ENCODE assay signal across 8 cellular contexts in genomic region chr14:37985826-37986470, GRCh38.
DNase-seq lines count a peak whose midpoint lies in the region; ATAC-seq and TF ChIP-seq lines count a peak whose summit lies in the region.

No MANE protein-coding gene starts in this region.

- DNase-seq in Calu3 = peak; percentile 51
- peak; percentile 31 for DNase-seq in HEK293T (ENCODE audit: extremely low spot score)
- peak in 1 of 2 experiments; percentile 15 for DNase-seq in PC-9
- DNase-seq in activated gamma-delta T cell treated with anti-CD3 and anti-CD28 coated beads, Interleukin-2, amount 50 U/mL, for 16 hours (ENCODE audit: low read depth) = peak; percentile 12
- DNase-seq in hepatic stellate cell (ENCODE audit: low spot score) = peak; percentile 5
- DNase-seq in stimulated activated CD4-positive, alpha-beta T cell treated with anti-CD3 and anti-CD28 coated beads, Interleukin-15, amount 100 ng/mL, for 1 hour (ENCODE audit: low read depth in 1 of 2, low spot score in 1 of 2) = peak; percentile 3 to 9
- no peak for DNase-seq in T1000 (lab: John Stamatoyannopoulos, UW)
- no peak for DNase-seq in aorta

- CTCF ChIA-PET in Calu3 (lab: Charles Lee) (no interaction called here), HEK293T (lab: Yijun Ruan, JAX) (interaction anchor here (0.6 kb wide), 1 partner anchor 14 kb away, joined by 3 read pairs; no protein-coding TSS in a partner anchor), PC-9 (lab: Charles Lee) (no interaction called here)

- BruUV-seq in Calu3 (replicated peaks; lab: Mats Ljungman, UMichigan) = no TSS peak
- BruUV-seq in PC-9 (replicated peaks; lab: Mats Ljungman, UMichigan) = no TSS peak

- H3K27ac Mint-ChIP-seq in Calu3 (ENCODE audit: unreplicated experiment) = no peak overlapping the region

- H3K79me2 ChIP-seq in PC-9 (ENCODE audit: low read depth) = no peaks in the 10 kb centered on the region

- H3K4me3 ChIP-seq in PC-9 (no peak overlapping the region), aorta (ENCODE audit: low read length in 2 of 2) (no peak overlapping the region)

- no peaks in the 10 kb centered on the region for H3K4me1 ChIP-seq in PC-9 (replicated peaks; ENCODE audit: insufficient read depth)
- no peaks in the 10 kb centered on the region for H3K4me1 ChIP-seq in aorta (ENCODE audit: control insufficient read depth in 1 of 2, insufficient read depth in 2 of 2, low read length in 2 of 2)

- H4K20me1 ChIP-seq in PC-9 (ENCODE audit: insufficient read depth) = no peaks in the 10 kb centered on the region

- H3K4me1 Mint-ChIP-seq in Calu3 (ENCODE audit: low read depth, unreplicated experiment) = no peaks in the 10 kb centered on the region

- no peak for ATAC-seq in aorta (ENCODE audit: low FRiP score)

- peaks cover 12% of the 10 kb centered on the region for H3K27me3 Mint-ChIP-seq in Calu3 (ENCODE audit: unreplicated experiment)

- WGBS in aorta, 2 donors = 55 to 58% methylated on average over 2 of the region's 2 CpGs

- no peak overlapping the region for H3K27ac ChIP-seq in PC-9
- H3K27ac ChIP-seq in aorta (ENCODE audit: low read depth in 1 of 2, low read length in 2 of 2) = no peak overlapping the region

- no peak overlapping the region for H2AFZ ChIP-seq in PC-9

- no peaks in the 10 kb centered on the region for H3K36me3 Mint-ChIP-seq in Calu3 (ENCODE audit: insufficient read depth, unreplicated experiment)

- intact Hi-C loops in Calu3 (cut with micrococcal nuclease; ENCODE audit: unreplicated experiment) (loop anchor here (2.0 to 5.0 kb wide), 2 partner anchors 166 to 211 kb away; no protein-coding TSS in a partner anchor), PC-9 (cut with micrococcal nuclease; ENCODE audit: unreplicated experiment) (loop anchor here (5.0 kb wide), 1 partner anchor 211 kb away; no protein-coding TSS in a partner anchor), aorta (cut with DNase I) (loop anchor here in 1 of 2 donors (5.0 to 10.0 kb wide), 2 partner anchors 109 to 221 kb away; partner anchors contain the start of gene SSTR1)

- H3K9me3 Mint-ChIP-seq in Calu3 (ENCODE audit: low read depth, unreplicated experiment) = no peaks in the 10 kb centered on the region

- no peak overlapping the region for H3K4me3 Mint-ChIP-seq in Calu3 (ENCODE audit: low read depth, unreplicated experiment)

- H3K27me3 ChIP-seq in PC-9 (ENCODE audit: insufficient read depth, low read depth) = no peaks in the 10 kb centered on the region
- H3K27me3 ChIP-seq in aorta (ENCODE audit: control insufficient read depth in 1 of 2, insufficient read depth in 2 of 2, low read length in 1 of 2) = no peaks in the 10 kb centered on the region

- TF ChIP-seq CTCF in Calu3 (IDR thresholded peaks at IDR 0.05; ENCODE audit: unreplicated experiment) (peak; percentile 63), PC-9 (conservative IDR thresholded peaks at IDR 0.05) (peak; percentile 70)

- POLR2A ChIA-PET in HEK293T (lab: Yijun Ruan, JAX) (no interaction called here), PC-9 (lab: Charles Lee; ENCODE audit: unreplicated experiment) (no interaction called here)

- no peaks in the 10 kb centered on the region for H3K9me3 ChIP-seq in PC-9 (ENCODE audit: insufficient read depth, low read depth)
- H3K9me3 ChIP-seq in aorta (ENCODE audit: control insufficient read depth, low read length) = peaks cover 2% of the 10 kb centered on the region

- no peaks in the 10 kb centered on the region for H3F3A ChIP-seq in PC-9 (ENCODE audit: insufficient read depth, low read depth)

- H3K36me3 ChIP-seq in PC-9 (ENCODE audit: low read depth) (no peaks in the 10 kb centered on the region), aorta (ENCODE audit: control insufficient read depth in 1 of 2, insufficient read depth in 2 of 2, low read length in 1 of 2) (no peaks in the 10 kb centered on the region)

- H3K9me2 ChIP-seq in PC-9 (ENCODE audit: insufficient read depth) = no peaks in the 10 kb centered on the region

- H3K4me2 ChIP-seq in PC-9 = no peak overlapping the region

TF ChIP-seq in HEK293T, 16 proteins besides CTCF, POLR2A, EP300 and RAD21:
- TF ChIP-seq LEF1 (IDR thresholded peaks at IDR 0.05; ENCODE audit: borderline replicate concordance) = no peak
- TF ChIP-seq L3MBTL2 (conservative IDR thresholded peaks at IDR 0.05) = no peak
- no peak for TF ChIP-seq FOXK2 (IDR thresholded peaks at IDR 0.05)
- no peak for TF ChIP-seq NFRKB (IDR thresholded peaks at IDR 0.05)
- TF ChIP-seq PKNOX1 (IDR thresholded peaks at IDR 0.05) = no peak
- TF ChIP-seq ARNT (IDR thresholded peaks at IDR 0.05) = no peak

Comparison
In these comparisons a context has a peak if more than half of its experiments do, and no peak if none do; other contexts are left out.
1. DNase-seq: peak in Calu3 (single experiment), HEK293T (single experiment), activated gamma-delta T cell treated with anti-CD3 and anti-CD28 coated beads, Interleukin-2, amount 50 U/mL, for 16 hours (single experiment), hepatic stellate cell (single experiment) and stimulated activated CD4-positive, alpha-beta T cell treated with anti-CD3 and anti-CD28 coated beads, Interleukin-15, amount 100 ng/mL, for 1 hour (2 of 2); none in T1000 (single experiment) and aorta (0 of 2).